ENCODE assay signal across 20 cellular contexts in the genomic region with DNA sequence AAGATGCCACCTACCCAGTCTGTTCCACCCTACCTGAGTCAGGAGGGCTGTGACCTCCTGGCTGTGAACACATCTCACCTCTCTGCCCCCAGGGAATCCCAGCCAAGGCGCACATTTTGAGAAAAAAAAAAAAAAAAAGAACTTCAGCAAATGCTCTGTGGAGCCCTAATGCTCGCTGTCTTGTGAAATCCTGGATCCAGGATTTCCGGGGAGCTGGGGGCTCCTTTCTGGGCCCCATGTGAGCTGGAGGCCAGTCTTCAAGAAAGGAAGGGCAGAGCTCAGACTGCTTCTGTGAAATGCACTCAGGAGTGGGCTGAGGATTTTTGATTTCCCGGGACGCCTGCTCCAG. TPM values are rescaled to one million over a fixed set of nuclear protein-coding genes. Genes with fewer than 3 reads are reported as not detected.
DNase-seq lines count a peak whose midpoint lies in the region; ATAC-seq and TF ChIP-seq lines count a peak whose summit lies in the region.
"Had no signal": no experiment of that assay in that cellular context is flagged by ENCODE, and none has a peak within 500 bp of the region (broad histone marks: within the 10 kb centered on the region; RNA-seq: fewer than 3 reads in every experiment).

No MANE protein-coding gene starts in this region.

- no peak overlapping the region for H3K4me3 Mint-ChIP-seq in WTC11
- peak overlapping the region; percentile 57 for H3K4me3 Mint-ChIP-seq in neural progenitor cell
- H3K4me3 Mint-ChIP-seq: stimulated activated naive CD8-positive, alpha-beta T cell treated with anti-CD3 and anti-CD28 coated beads, Interleukin-15, amount 100 ng/mL, for 72 hours had no signal

- no peaks in the 10 kb centered on the region for H3K27me3 ChIP-seq in heart right ventricle
- H3K27me3 ChIP-seq in neural progenitor cell = peaks cover 7% of the 10 kb centered on the region
- H3K27me3 ChIP-seq in upper lobe of right lung = no peaks in the 10 kb centered on the region
- H3K27me3 ChIP-seq: BLaER1 treated with 17β-estradiol and CSF1 and Interleukin-3, amounts not matched to agents 10 nM and 100 nM; foreskin keratinocyte; uterus had no signal

- no peak for ATAC-seq in heart right ventricle
- ATAC-seq in Right ventricle myocardium superior (ENCODE audit: poor library complexity) = no peak
- ATAC-seq in WTC11 = no peak
- no peak for ATAC-seq in upper lobe of right lung
- ATAC-seq in HG03108 (IDR thresholded peaks at IDR 0.05; ENCODE audit: unreplicated experiment) = no peak
- no peak for ATAC-seq in GM21526 (IDR thresholded peaks at IDR 0.05; ENCODE audit: low FRiP score, unreplicated experiment)
- ATAC-seq: GM12878; stimulated activated naive CD8-positive, alpha-beta T cell treated with anti-CD3 and anti-CD28 coated beads, Interleukin-15, amount 100 ng/mL, for 72 hours had no signal

- no peak for DNase-seq in heart right ventricle
- DNase-seq in Right ventricle myocardium superior = no peak
- DNase-seq in WTC11 (ENCODE audit: low spot score) = no peak
- DNase-seq in neural progenitor cell (ENCODE audit: low spot score) = peak; percentile 14
- DNase-seq in upper lobe of right lung = no peak
- DNase-seq in GM10266 (ENCODE audit: extremely low spot score) = no peak
- DNase-seq: activated CD8-positive, alpha-beta memory T cell treated with anti-CD3 and anti-CD28 coated beads, Interleukin-2, amount 50 U/mL, for 48 hours; activated effector memory CD4-positive, alpha-beta T cell treated with anti-CD3 and anti-CD28 coated beads, Interleukin-2, amount 50 U/mL, for 16 hours; GF-D8; NCI-H1092; NCI-H2081; SHP77 treated with DMSO at 0.1 percent for 48 hours; stimulated activated naive CD8-positive, alpha-beta T cell treated with anti-CD3 and anti-CD28 coated beads, Interleukin-15, amount 100 ng/mL, for 72 hours; T-helper 1 cell; uterus had no signal

- H3K4me1 Mint-ChIP-seq in WTC11 = peaks cover 36% of the 10 kb centered on the region
- peaks cover 23% of the 10 kb centered on the region for H3K4me1 Mint-ChIP-seq in neural progenitor cell

- POLR2A ChIA-PET in WTC11 (lab: Charles Lee) = no interaction called here

- TF ChIP-seq CTCF in heart right ventricle (IDR thresholded peaks at IDR 0.05) (no peak), WTC11 (IDR thresholded peaks at IDR 0.05) (no peak), neural progenitor cell (IDR thresholded peaks at IDR 0.05) (no peak), upper lobe of right lung (IDR thresholded peaks at IDR 0.05) (no peak), GM10266 (IDR thresholded peaks at IDR 0.05; ENCODE audit: control insufficient read depth, insufficient read depth, low read depth, missing control alignments) (no peak)

- intact Hi-C loops in heart right ventricle (cut with DNase I) = loop anchor here in 6 of 10 donors (2.0 to 10.0 kb wide), 4 partner anchors 34 to 118 kb away; a partner anchor contains a TSS
- intact Hi-C loops in Right ventricle myocardium superior (cut with DNase I) = no loop called here
- intact Hi-C loops in upper lobe of right lung (cut with DNase I) = no loop called here

- no peak overlapping the region for H3K4me3 ChIP-seq in heart right ventricle
- no peak overlapping the region for H3K4me3 ChIP-seq in neural progenitor cell
- H3K4me3 ChIP-seq in upper lobe of right lung = no peak overlapping the region
- H3K4me3 ChIP-seq: BLaER1 treated with 17β-estradiol and CSF1 and Interleukin-3, amounts not matched to agents 10 nM and 100 nM; GM12878; uterus had no signal

- no peaks in the 10 kb centered on the region for H3K36me3 ChIP-seq in heart right ventricle
- H3K36me3 ChIP-seq in neural progenitor cell = no peaks in the 10 kb centered on the region
- no peaks in the 10 kb centered on the region for H3K36me3 ChIP-seq in upper lobe of right lung
- H3K36me3 ChIP-seq: BLaER1 treated with 17β-estradiol and CSF1 and Interleukin-3, amounts not matched to agents 10 nM and 100 nM; uterus had no signal

- H3K79me2 ChIP-seq in neural progenitor cell (ENCODE audit: low read depth) = no peaks in the 10 kb centered on the region

- no peaks in the 10 kb centered on the region for H3K9me3 ChIP-seq in heart right ventricle
- no peaks in the 10 kb centered on the region for H3K9me3 ChIP-seq in neural progenitor cell (ENCODE audit: low read depth)
- H3K9me3 ChIP-seq in upper lobe of right lung = no peaks in the 10 kb centered on the region
- H3K9me3 ChIP-seq: BLaER1 treated with 17β-estradiol and CSF1 and Interleukin-3, amounts not matched to agents 10 nM and 100 nM; uterus had no signal

- H3K27ac Mint-ChIP-seq in WTC11 = no peak overlapping the region
- peak overlapping the region; percentile 85 for H3K27ac Mint-ChIP-seq in neural progenitor cell
- H3K27ac Mint-ChIP-seq: stimulated activated naive CD8-positive, alpha-beta T cell treated with anti-CD3 and anti-CD28 coated beads, Interleukin-15, amount 100 ng/mL, for 72 hours had no signal

- H3K9me3 Mint-ChIP-seq in WTC11 = no peaks in the 10 kb centered on the region
- H3K9me3 Mint-ChIP-seq in neural progenitor cell = no peaks in the 10 kb centered on the region
- H3K9me3 Mint-ChIP-seq: stimulated activated naive CD8-positive, alpha-beta T cell treated with anti-CD3 and anti-CD28 coated beads, Interleukin-15, amount 100 ng/mL, for 72 hours had no signal

- H3K27me3 Mint-ChIP-seq in WTC11 (ENCODE audit: low read depth) = peaks cover 11% of the 10 kb centered on the region
- H3K27me3 Mint-ChIP-seq in neural progenitor cell (ENCODE audit: insufficient read depth, low read depth) = peaks cover 2% of the 10 kb centered on the region

- H2AFZ ChIP-seq in neural progenitor cell (replicated peaks) = peak overlapping the region; percentile 64

- no peaks in the 10 kb centered on the region for H3K36me3 Mint-ChIP-seq in WTC11
- H3K36me3 Mint-ChIP-seq in neural progenitor cell = no peaks in the 10 kb centered on the region

- H3K9ac ChIP-seq in neural progenitor cell = no peak overlapping the region

- H3K27ac ChIP-seq in heart right ventricle = peak overlapping the region in 9 of 10 donors; percentile 39 to 87 (median 69)
- H3K27ac ChIP-seq in neural progenitor cell = no peak overlapping the region
- peak overlapping the region; percentile 80 for H3K27ac ChIP-seq in upper lobe of right lung
- H3K27ac ChIP-seq: foreskin keratinocyte had no signal

- no peaks in the 10 kb centered on the region for H3F3A ChIP-seq in neural progenitor cell (ENCODE audit: low read depth)

- CTCF ChIA-PET in WTC11 (lab: Charles Lee) = interaction anchor here (0.9 to 2.6 kb wide), 4 partner anchors 10 to 326 kb away, joined by 3 to 8 read pairs (median 6); a partner anchor contains a TSS

- H3K4me2 ChIP-seq in neural progenitor cell = peak overlapping the region; percentile 61

- H3K4me1 ChIP-seq in heart right ventricle = peaks cover 10 to 44% (median 33%) of the 10 kb centered on the region in 9 donors
- H3K4me1 ChIP-seq in neural progenitor cell = peaks cover 19% of the 10 kb centered on the region
- H3K4me1 ChIP-seq in upper lobe of right lung = peaks cover 18% of the 10 kb centered on the region
- H3K4me1 ChIP-seq: uterus had no signal

- WGBS in heart right ventricle, 2 donors = 79 to 80% methylated on average over 5 of the region's 5 CpGs

- H4K20me1 ChIP-seq in neural progenitor cell (ENCODE audit: low read depth) = no peaks in the 10 kb centered on the region
- H4K20me1 ChIP-seq: BLaER1 treated with 17β-estradiol and CSF1 and Interleukin-3, amounts not matched to agents 10 nM and 100 nM had no signal

TF ChIP-seq in WTC11, 78 proteins besides CTCF, POLR2A, EP300 and RAD21 (continues in another document):
- no peak for TF ChIP-seq RELA (CRISPR knock-in tag; IDR thresholded peaks at IDR 0.05; ENCODE audit: borderline replicate concordance)
- TF ChIP-seq, protein P1, sequence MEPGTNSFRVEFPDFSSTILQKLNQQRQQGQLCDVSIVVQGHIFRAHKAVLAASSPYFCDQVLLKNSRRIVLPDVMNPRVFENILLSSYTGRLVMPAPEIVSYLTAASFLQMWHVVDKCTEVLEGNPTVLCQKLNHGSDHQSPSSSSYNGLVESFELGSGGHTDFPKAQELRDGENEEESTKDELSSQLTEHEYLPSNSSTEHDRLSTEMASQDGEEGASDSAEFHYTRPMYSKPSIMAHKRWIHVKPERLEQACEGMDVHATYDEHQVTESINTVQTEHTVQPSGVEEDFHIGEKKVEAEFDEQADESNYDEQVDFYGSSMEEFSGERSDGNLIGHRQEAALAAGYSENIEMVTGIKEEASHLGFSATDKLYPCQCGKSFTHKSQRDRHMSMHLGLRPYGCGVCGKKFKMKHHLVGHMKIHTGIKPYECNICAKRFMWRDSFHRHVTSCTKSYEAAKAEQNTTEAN (CRISPR knock-in tag; IDR thresholded peaks at IDR 0.05) = no peak
- TF ChIP-seq, protein P2, sequence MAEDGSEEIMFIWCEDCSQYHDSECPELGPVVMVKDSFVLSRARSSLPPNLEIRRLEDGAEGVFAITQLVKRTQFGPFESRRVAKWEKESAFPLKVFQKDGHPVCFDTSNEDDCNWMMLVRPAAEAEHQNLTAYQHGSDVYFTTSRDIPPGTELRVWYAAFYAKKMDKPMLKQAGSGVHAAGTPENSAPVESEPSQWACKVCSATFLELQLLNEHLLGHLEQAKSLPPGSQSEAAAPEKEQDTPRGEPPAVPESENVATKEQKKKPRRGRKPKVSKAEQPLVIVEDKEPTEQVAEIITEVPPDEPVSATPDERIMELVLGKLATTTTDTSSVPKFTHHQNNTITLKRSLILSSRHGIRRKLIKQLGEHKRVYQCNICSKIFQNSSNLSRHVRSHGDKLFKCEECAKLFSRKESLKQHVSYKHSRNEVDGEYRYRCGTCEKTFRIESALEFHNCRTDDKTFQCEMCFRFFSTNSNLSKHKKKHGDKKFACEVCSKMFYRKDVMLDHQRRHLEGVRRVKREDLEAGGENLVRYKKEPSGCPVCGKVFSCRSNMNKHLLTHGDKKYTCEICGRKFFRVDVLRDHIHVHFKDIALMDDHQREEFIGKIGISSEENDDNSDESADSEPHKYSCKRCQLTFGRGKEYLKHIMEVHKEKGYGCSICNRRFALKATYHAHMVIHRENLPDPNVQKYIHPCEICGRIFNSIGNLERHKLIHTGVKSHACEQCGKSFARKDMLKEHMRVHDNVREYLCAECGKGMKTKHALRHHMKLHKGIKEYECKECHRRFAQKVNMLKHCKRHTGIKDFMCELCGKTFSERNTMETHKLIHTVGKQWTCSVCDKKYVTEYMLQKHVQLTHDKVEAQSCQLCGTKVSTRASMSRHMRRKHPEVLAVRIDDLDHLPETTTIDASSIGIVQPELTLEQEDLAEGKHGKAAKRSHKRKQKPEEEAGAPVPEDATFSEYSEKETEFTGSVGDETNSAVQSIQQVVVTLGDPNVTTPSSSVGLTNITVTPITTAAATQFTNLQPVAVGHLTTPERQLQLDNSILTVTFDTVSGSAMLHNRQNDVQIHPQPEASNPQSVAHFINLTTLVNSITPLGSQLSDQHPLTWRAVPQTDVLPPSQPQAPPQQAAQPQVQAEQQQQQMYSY (CRISPR knock-in tag; IDR thresholded peaks at IDR 0.05) = peak; percentile 60; the same call in 1 of the 2 replicates

RNA-seq across cellular contexts. Expression of a gene that starts 36.0 kb away (rescaled TPM):
- total RNA-seq in heart right ventricle = 100 to 1,000 TPM in 1 of 10 donors, 10 to 100 TPM in 9; 44.6 to 108 (median 62.0) TPM
- 10 to 100 TPM; 36.1 to 40.9 TPM for polyA plus RNA-seq in heart right ventricle
- total RNA-seq in Right ventricle myocardium superior = 81.0 TPM
- 15.2 to 16.7 TPM (median 16.4 TPM) in 3 replicates for total RNA-seq in WTC11 (2021)
- total RNA-seq in neural progenitor cell (ENCODE audit: low replicate concordance) = 15.8 and 16.4 TPM in 2 replicates
- total RNA-seq in upper lobe of right lung = 726 TPM

Comparison
In these comparisons a context has a peak if more than half of its experiments do, and no peak if none do; other contexts are left out.
1. intact Hi-C loops: an anchor here in heart right ventricle (2.0 to 10.0 kb wide); none called in Right ventricle myocardium superior and upper lobe of right lung.